In genomic region chr1:194279975-194280374, GRCh38 we compare ENCODE assay signal across 16 cellular contexts.
DNase-seq lines count a peak whose midpoint lies in the region; ATAC-seq and TF ChIP-seq lines count a peak whose summit lies in the region.
"Had no signal": no experiment of that assay in that cellular context is flagged by ENCODE, and none has a peak within 500 bp of the region (broad histone marks: within the 10 kb centered on the region; RNA-seq: fewer than 3 reads in every experiment).

No MANE protein-coding gene starts in this region.

- H3K4me3 ChIP-seq in breast epithelium: no peak overlapping the region
- H3K4me3 ChIP-seq: neural progenitor cell had no signal

- H3K27me3 Mint-ChIP-seq in memory B cell: peaks cover 2% of the 10 kb centered on the region
- H3K27me3 Mint-ChIP-seq: dendritic cell treated with granulocyte-macrophage colony-stimulating factor and Interleukin-4, amounts not matched to agents 40 ng/mL and 50 ng/mL, for 4 days had no signal

- H3K4me1 ChIP-seq in breast epithelium: no peaks in the 10 kb centered on the region
- H3K4me1 ChIP-seq: neural progenitor cell had no signal

- no peak overlapping the region for H3K27ac Mint-ChIP-seq in memory B cell
- H3K27ac Mint-ChIP-seq: dendritic cell treated with granulocyte-macrophage colony-stimulating factor and Interleukin-4, amounts not matched to agents 40 ng/mL and 50 ng/mL, for 4 days; neural progenitor cell had no signal

- no peak overlapping the region for H3K27ac ChIP-seq in breast epithelium
- H3K27ac ChIP-seq: neural progenitor cell had no signal

- H3K27me3 ChIP-seq in breast epithelium: no peaks in the 10 kb centered on the region
- H3K27me3 ChIP-seq: neural progenitor cell had no signal

- intact Hi-C loops in breast epithelium (cut with DNase I; ENCODE audit: low total_unique reads): no loop called here

- peaks cover 9% of the 10 kb centered on the region for H3K4me1 Mint-ChIP-seq in memory B cell
- H3K4me1 Mint-ChIP-seq: neural progenitor cell had no signal

- no peaks in the 10 kb centered on the region for H3K36me3 ChIP-seq in breast epithelium
- H3K36me3 ChIP-seq: neural progenitor cell had no signal

- H3K9me3 Mint-ChIP-seq in memory B cell: peaks cover 1% of the 10 kb centered on the region
- H3K9me3 Mint-ChIP-seq: dendritic cell treated with granulocyte-macrophage colony-stimulating factor and Interleukin-4, amounts not matched to agents 40 ng/mL and 50 ng/mL, for 4 days; neural progenitor cell had no signal

- no peak overlapping the region for H3K4me3 Mint-ChIP-seq in memory B cell
- H3K4me3 Mint-ChIP-seq: dendritic cell treated with granulocyte-macrophage colony-stimulating factor and Interleukin-4, amounts not matched to agents 40 ng/mL and 50 ng/mL, for 4 days; neural progenitor cell had no signal

- TF ChIP-seq CTCF in breast epithelium (IDR thresholded peaks at IDR 0.05): no peak

- H3K36me3 Mint-ChIP-seq in memory B cell: no peaks in the 10 kb centered on the region
- H3K36me3 Mint-ChIP-seq: neural progenitor cell had no signal

- DNase-seq in memory B cell (ENCODE audit: low spot score in 2 of 2): no peak
- DNase-seq in NCI-H1417 treated with DMSO at 0.1 percent for 48 hours (lab: John Stamatoyannopoulos, UW): no peak
- no peak for DNase-seq in NCI-H1105 treated with DMSO at 0.1 percent for 48 hours (lab: John Stamatoyannopoulos, UW)
- no peak for DNase-seq in stimulated activated naive CD4-positive, alpha-beta T cell (lab: John Stamatoyannopoulos, UW)
- no peak for DNase-seq in breast epithelium (ENCODE audit: low spot score in 2 of 2)
- DNase-seq: activated CD8-positive, alpha-beta memory T cell treated with anti-CD3 and anti-CD28 coated beads for 24 hours; Calu3; left colon; NK-92 treated with Interleukin-12 subunit alpha and Interleukin-12 subunit beta, amount 100 ng/mL, for 24 hours; stimulated activated CD8-positive, alpha-beta memory T cell treated with anti-CD3 and anti-CD28 coated beads, Interleukin-4, amount 100 ng/mL, for 48 hours; T-helper 1 cell had no signal

- TF ChIP-seq POLR2A in breast epithelium (IDR thresholded peaks at IDR 0.05): no peak

- peak; percentile 80 for ATAC-seq in GM19035 (IDR thresholded peaks at IDR 0.05; ENCODE audit: unreplicated experiment)
- peak; percentile 90 for ATAC-seq in GM21786 (IDR thresholded peaks at IDR 0.05; ENCODE audit: unreplicated experiment)
- peak; percentile 84 for ATAC-seq in HG03159 (IDR thresholded peaks at IDR 0.05; ENCODE audit: unreplicated experiment)
- peak; percentile 53 for ATAC-seq in memory B cell (ENCODE audit: low read depth)
- ATAC-seq: left colon had no signal

- no peaks in the 10 kb centered on the region for H3K9me3 ChIP-seq in breast epithelium
